24 cellular contexts compared by ENCODE assay signal in the genomic region with DNA sequence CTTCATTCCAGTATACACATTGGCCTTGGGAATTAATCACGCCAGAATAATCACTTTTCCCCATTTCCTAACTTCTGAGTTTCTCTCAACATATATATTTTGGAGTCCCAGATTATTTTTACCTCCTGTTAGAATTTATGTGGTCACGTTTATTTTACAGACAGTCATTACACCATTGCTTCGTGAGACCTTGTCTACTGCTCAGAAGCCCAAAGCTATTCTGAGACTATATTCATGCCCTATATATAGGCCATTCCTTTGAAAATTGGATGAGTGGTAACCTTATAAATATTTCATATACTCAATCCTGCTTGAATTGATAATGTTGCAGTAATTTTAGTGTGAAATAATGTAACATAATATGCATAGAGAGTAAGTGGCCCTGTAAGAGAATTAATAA.
"Had no signal": no experiment of that assay in that cellular context is flagged by ENCODE, and none has a peak within 500 bp of the region (broad histone marks: within the 10 kb centered on the region; RNA-seq: fewer than 3 reads in every experiment).

No MANE protein-coding gene starts in this region.

- H3K27ac Mint-ChIP-seq: dendritic cell treated with granulocyte-macrophage colony-stimulating factor and Interleukin-4, amounts not matched to agents 40 ng/mL and 50 ng/mL, for 4 days; effector memory CD8-positive, alpha-beta T cell; endodermal cell; memory B cell had no signal

- H3K27me3 Mint-ChIP-seq: dendritic cell treated with granulocyte-macrophage colony-stimulating factor and Interleukin-4, amounts not matched to agents 40 ng/mL and 50 ng/mL, for 4 days; effector memory CD8-positive, alpha-beta T cell; memory B cell had no signal

- H3K4me1 Mint-ChIP-seq: memory B cell had no signal

- H3K36me3 ChIP-seq: colonic mucosa, esophagus squamous epithelium, gastrocnemius medialis, heart right ventricle, left lung had no signal

- DNase-seq: colonic mucosa; cortex of kidney; effector CD8-positive, alpha-beta T cell; effector memory CD8-positive, alpha-beta T cell; endodermal cell; erythroblast; esophagus squamous epithelium; foreskin fibroblast; foreskin melanocyte; gastrocnemius medialis; glutamatergic neuron; head of caudate nucleus; heart right ventricle; hippocampal formation; left cardiac atrium; left lung; left ventricle myocardium superior; mammary epithelial cell; midbrain; naive thymus-derived CD4-positive, alpha-beta T cell had no signal

- H3K9me3 Mint-ChIP-seq: dendritic cell treated with granulocyte-macrophage colony-stimulating factor and Interleukin-4, amounts not matched to agents 40 ng/mL and 50 ng/mL, for 4 days; endodermal cell had no signal

- H3K4me1 ChIP-seq: colonic mucosa, esophagus squamous epithelium, gastrocnemius medialis, left lung had no signal

- H3K36me3 Mint-ChIP-seq: memory B cell; naive thymus-derived CD4-positive, alpha-beta T cell had no signal

- H3K27me3 ChIP-seq: colonic mucosa, esophagus squamous epithelium, gastrocnemius medialis, heart right ventricle, left lung had no signal

- H3K4me3 ChIP-seq: colonic mucosa, esophagus squamous epithelium, gastrocnemius medialis, heart right ventricle, left lung, lung had no signal

- H3K4me3 Mint-ChIP-seq: dendritic cell treated with granulocyte-macrophage colony-stimulating factor and Interleukin-4, amounts not matched to agents 40 ng/mL and 50 ng/mL, for 4 days; effector memory CD8-positive, alpha-beta T cell; endodermal cell; memory B cell; naive thymus-derived CD4-positive, alpha-beta T cell had no signal

- H3K9me3 ChIP-seq: colonic mucosa, esophagus squamous epithelium, gastrocnemius medialis, heart right ventricle, left lung had no signal

- H3K27ac ChIP-seq: colonic mucosa, epithelial cell of prostate, esophagus squamous epithelium, gastrocnemius medialis, heart right ventricle, left lung had no signal
